Comparison of ENCODE assay signal across 2 cellular contexts in the genomic region with DNA sequence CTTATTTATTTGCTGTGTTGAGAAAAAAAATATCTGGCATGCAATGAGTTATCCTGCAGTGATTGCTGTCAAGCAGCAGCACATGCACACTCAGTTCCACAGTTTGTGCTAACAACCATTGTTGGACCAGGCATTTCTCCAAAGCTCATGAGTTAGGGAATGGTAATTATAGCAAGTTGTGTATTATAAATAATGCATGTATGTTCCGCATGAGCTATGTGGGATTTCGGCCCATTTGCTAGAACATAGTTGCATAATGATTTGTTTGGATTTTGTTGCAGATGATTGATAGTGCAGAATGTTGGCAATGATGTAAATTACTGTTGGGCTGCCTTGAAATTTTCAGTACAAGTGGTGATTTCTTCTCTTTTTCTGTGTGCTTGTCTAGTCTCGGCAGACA.
TF ChIP-seq lines count a peak whose summit lies in the region.

No MANE protein-coding gene starts in this region.

TF ChIP-seq in Ishikawa, 13 proteins besides CTCF, POLR2A, EP300 and RAD21 (continued from another document):
- TF ChIP-seq TAF1 (IDR thresholded peaks at IDR 0.05; ENCODE audit: low read depth) (no peak), CREB1 (IDR thresholded peaks at IDR 0.05; ENCODE audit: low read depth) (no peak), FOXM1 (IDR thresholded peaks at IDR 0.05; ENCODE audit: borderline replicate concordance, low read depth) (0 out of 2 replicates have a peak, but pooled peaks have one; percentile 17)
- TF ChIP-seq, protein P1, sequence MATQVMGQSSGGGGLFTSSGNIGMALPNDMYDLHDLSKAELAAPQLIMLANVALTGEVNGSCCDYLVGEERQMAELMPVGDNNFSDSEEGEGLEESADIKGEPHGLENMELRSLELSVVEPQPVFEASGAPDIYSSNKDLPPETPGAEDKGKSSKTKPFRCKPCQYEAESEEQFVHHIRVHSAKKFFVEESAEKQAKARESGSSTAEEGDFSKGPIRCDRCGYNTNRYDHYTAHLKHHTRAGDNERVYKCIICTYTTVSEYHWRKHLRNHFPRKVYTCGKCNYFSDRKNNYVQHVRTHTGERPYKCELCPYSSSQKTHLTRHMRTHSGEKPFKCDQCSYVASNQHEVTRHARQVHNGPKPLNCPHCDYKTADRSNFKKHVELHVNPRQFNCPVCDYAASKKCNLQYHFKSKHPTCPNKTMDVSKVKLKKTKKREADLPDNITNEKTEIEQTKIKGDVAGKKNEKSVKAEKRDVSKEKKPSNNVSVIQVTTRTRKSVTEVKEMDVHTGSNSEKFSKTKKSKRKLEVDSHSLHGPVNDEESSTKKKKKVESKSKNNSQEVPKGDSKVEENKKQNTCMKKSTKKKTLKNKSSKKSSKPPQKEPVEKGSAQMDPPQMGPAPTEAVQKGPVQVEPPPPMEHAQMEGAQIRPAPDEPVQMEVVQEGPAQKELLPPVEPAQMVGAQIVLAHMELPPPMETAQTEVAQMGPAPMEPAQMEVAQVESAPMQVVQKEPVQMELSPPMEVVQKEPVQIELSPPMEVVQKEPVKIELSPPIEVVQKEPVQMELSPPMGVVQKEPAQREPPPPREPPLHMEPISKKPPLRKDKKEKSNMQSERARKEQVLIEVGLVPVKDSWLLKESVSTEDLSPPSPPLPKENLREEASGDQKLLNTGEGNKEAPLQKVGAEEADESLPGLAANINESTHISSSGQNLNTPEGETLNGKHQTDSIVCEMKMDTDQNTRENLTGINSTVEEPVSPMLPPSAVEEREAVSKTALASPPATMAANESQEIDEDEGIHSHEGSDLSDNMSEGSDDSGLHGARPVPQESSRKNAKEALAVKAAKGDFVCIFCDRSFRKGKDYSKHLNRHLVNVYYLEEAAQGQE (IDR thresholded peaks at IDR 0.05; ENCODE audit: low read depth): no peak

TF ChIP-seq in SK-N-SH treated with all-trans-retinoic acid at 6 μM for 48 hours, 23 proteins besides CTCF, POLR2A, EP300 and RAD21 (continued from another document):
- TF ChIP-seq, protein P2, sequence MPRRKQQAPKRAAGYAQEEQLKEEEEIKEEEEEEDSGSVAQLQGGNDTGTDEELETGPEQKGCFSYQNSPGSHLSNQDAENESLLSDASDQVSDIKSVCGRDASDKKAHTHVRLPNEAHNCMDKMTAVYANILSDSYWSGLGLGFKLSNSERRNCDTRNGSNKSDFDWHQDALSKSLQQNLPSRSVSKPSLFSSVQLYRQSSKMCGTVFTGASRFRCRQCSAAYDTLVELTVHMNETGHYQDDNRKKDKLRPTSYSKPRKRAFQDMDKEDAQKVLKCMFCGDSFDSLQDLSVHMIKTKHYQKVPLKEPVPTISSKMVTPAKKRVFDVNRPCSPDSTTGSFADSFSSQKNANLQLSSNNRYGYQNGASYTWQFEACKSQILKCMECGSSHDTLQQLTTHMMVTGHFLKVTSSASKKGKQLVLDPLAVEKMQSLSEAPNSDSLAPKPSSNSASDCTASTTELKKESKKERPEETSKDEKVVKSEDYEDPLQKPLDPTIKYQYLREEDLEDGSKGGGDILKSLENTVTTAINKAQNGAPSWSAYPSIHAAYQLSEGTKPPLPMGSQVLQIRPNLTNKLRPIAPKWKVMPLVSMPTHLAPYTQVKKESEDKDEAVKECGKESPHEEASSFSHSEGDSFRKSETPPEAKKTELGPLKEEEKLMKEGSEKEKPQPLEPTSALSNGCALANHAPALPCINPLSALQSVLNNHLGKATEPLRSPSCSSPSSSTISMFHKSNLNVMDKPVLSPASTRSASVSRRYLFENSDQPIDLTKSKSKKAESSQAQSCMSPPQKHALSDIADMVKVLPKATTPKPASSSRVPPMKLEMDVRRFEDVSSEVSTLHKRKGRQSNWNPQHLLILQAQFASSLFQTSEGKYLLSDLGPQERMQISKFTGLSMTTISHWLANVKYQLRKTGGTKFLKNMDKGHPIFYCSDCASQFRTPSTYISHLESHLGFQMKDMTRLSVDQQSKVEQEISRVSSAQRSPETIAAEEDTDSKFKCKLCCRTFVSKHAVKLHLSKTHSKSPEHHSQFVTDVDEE (CRISPR knock-in tag; IDR thresholded peaks at IDR 0.05): no peak
- TF ChIP-seq GLIS3 (CRISPR knock-in tag; IDR thresholded peaks at IDR 0.05) (no peak), ZFP30 (CRISPR knock-in tag; IDR thresholded peaks at IDR 0.05) (no peak), CSDC2 (CRISPR knock-in tag; IDR thresholded peaks at IDR 0.05) (no peak)
- TF ChIP-seq, protein P3, sequence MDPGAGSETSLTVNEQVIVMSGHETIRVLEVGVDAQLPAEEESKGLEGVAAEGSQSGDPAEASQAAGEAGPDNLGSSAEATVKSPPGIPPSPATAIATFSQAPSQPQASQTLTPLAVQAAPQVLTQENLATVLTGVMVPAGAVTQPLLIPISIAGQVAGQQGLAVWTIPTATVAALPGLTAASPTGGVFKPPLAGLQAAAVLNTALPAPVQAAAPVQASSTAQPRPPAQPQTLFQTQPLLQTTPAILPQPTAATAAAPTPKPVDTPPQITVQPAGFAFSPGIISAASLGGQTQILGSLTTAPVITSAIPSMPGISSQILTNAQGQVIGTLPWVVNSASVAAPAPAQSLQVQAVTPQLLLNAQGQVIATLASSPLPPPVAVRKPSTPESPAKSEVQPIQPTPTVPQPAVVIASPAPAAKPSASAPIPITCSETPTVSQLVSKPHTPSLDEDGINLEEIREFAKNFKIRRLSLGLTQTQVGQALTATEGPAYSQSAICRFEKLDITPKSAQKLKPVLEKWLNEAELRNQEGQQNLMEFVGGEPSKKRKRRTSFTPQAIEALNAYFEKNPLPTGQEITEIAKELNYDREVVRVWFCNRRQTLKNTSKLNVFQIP (CRISPR knock-in tag; IDR thresholded peaks at IDR 0.05; ENCODE audit: borderline replicate concordance, low read depth): no peak
